36 cellular contexts compared by ENCODE assay signal in the genomic region with DNA sequence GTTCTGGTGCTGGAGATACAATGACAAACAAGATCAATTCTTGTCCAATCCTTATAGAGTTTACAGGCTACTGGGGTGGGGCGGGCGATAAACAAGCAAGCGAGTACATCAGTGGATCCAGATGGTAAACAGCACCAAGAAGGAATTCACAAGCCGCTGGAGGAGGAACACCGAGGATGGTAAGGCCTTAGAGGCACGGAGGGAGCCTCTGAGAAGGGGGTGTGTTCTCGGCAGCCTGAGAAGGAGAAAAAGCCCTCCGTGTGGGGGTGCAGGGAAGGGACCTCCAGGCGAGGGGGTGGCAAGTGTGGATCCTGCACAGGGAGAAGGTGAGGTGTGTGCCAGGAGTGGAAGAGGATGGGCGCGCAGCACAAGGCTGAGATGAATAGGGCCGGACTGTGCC.
"Had no signal": no experiment of that assay in that cellular context is flagged by ENCODE, and none has a peak within 500 bp of the region (broad histone marks: within the 10 kb centered on the region; RNA-seq: fewer than 3 reads in every experiment).

No MANE protein-coding gene starts in this region.

- DNase-seq: activated B cell treated with CpG ODN at 0.5 μM for 24 hours; activated CD4-positive, alpha-beta memory T cell treated with anti-CD3 and anti-CD28 coated beads for 36 hours; activated CD4-positive, alpha-beta T cell treated with anti-CD3 and anti-CD28 coated beads for 4 hours; activated CD4-positive, alpha-beta T cell treated with anti-CD3 and anti-CD28 coated beads, Interleukin-2, amount 50 U/mL, for 1 hour; activated CD4-positive, CD25-positive, alpha-beta regulatory T cell treated with anti-CD3 and anti-CD28 coated beads, Interleukin-2, amount 50 U/mL, for 72 hours; activated CD8-positive, alpha-beta memory T cell treated with anti-CD3 and anti-CD28 coated beads, Interleukin-2, amount 50 U/mL, for 4 hours; activated effector memory CD4-positive, alpha-beta T cell treated with Interleukin-2 at 50 U/mL for 16 hours; activated naive CD4-positive, alpha-beta T cell treated with anti-CD3 and anti-CD28 coated beads, Interleukin-2, amount 10 ng/mL, durations not matched to agents 7 days and 5 days; activated naive CD8-positive, alpha-beta T cell treated with anti-CD3 and anti-CD28 coated beads, Interleukin-2, amount 50 U/mL, for 24 hours; activated T-cell treated with anti-CD3 and anti-CD28 coated beads for 4 hours; activated T-cell treated with anti-CD3 and anti-CD28 coated beads, Interleukin-2, amount 50 U/mL, for 4 hours; central memory CD4-positive, alpha-beta T cell; Kasumi-1; KG1; MG63; NCI-H1048; NCI-H1105 treated with DMSO at 0.1 percent for 48 hours; NCI-H1436; NCI-H1694; NCI-H1930; NCI-H2081 treated with DMSO at 0.1 percent for 48 hours; NCI-H345; NCI-H526; NCI-H748 treated with DMSO at 0.1 percent for 48 hours; NK-92 treated with Interleukin-12 subunit alpha and Interleukin-12 subunit beta, amount 100 ng/mL, for 24 hours; PC-9; SIG-M5; SW 1271; T-helper 1 cell; T-helper 2 cell; T-helper 9 cell had no signal

- H3K27me3 ChIP-seq: MG63 had no signal

- FAIRE-seq: bronchial epithelial cell, RCC 7860 had no signal

- H3K4me3 ChIP-seq: MG63, PC-9 had no signal

- ATAC-seq: activated naive CD8-positive, alpha-beta T cell treated with anti-CD3 and anti-CD28 coated beads, Interleukin-2, amount 50 U/mL, for 24 hours; activated T-cell treated with anti-CD3 and anti-CD28 coated beads, Interleukin-2, amount 50 U/mL, for 4 hours; Right ventricle myocardium inferior had no signal

- H3K4me2 ChIP-seq: PC-9 had no signal

- H2AFZ ChIP-seq: PC-9 had no signal

- H3K36me3 ChIP-seq: MG63 had no signal

- H3K9me3 ChIP-seq: MG63 had no signal

- H3K27ac ChIP-seq: PC-9, RWPE1, VCaP had no signal
